In genomic region chr6:43629104-43629504, GRCh38 we compare ENCODE assay signal across 8 cellular contexts. TPM values are rescaled to one million over a fixed set of nuclear protein-coding genes. Genes with fewer than 3 reads are reported as not detected.
DNase-seq lines count a peak whose midpoint lies in the region; ATAC-seq and TF ChIP-seq lines count a peak whose summit lies in the region.

TSS of gene GTPBP2 (minus strand) at chr6:43629264. CDS start at chr6:43629162, 102 bp downstream.

- CTCF ChIA-PET in AG04450 (lab: Charles Lee), result interaction anchor here (0.7 to 1.7 kb wide), 3 partner anchors 20 to 450 kb away, joined by 3 to 5 read pairs (median 3); no protein-coding TSS in a partner anchor

- H3K9me3 ChIP-seq in AG04450 (ENCODE audit: control insufficient read depth, insufficient read depth, low read length), result no peaks in the 10 kb centered on the region; the same call in 1 of the 2 replicates

- peak within 1 kb of the TSS; percentile 84 for H3K4me3 ChIP-seq in AG04450 (ENCODE audit: low read depth, low read length)

- no peak for TF ChIP-seq CTCF in AG04450 (IDR thresholded peaks at IDR 0.05; ENCODE audit: low read depth, low read length)

- H3K27ac ChIP-seq in AG04450 (ENCODE audit: low read depth, low read length), result peak within 1 kb of the TSS; percentile 96

- DNase-seq in AG04450 (ENCODE audit: low read depth, low spot score) (peak; percentile 97), NCI-H345 (lab: John Stamatoyannopoulos, UW) (peak; percentile 99), iris pigment epithelial cell (ENCODE audit: low read depth) (peak; percentile 99)
- peak; percentile 88 to 95 (median 90) for DNase-seq in activated CD4-positive, CD25-positive, alpha-beta regulatory T cell (lab: John Stamatoyannopoulos, UW)
- peak; percentile 94 for DNase-seq in central memory CD4-positive, alpha-beta T cell
- DNase-seq in stimulated activated CD4-positive, alpha-beta T cell treated with anti-CD3 and anti-CD28 coated beads, Interleukin-12 subunit alpha, Interleukin-12 subunit beta, amount 100 ng/mL, for 48 hours (ENCODE audit: low read depth in 2 of 3, low spot score in 1 of 3), result peak; percentile 88 to 97 (median 95)

- no peaks in the 10 kb centered on the region for H3K27me3 ChIP-seq in AG04450 (ENCODE audit: control insufficient read depth, insufficient read depth, low read length)

- POLR2A ChIA-PET in AG04450 (lab: Yijun Ruan, JAX), result interaction anchor here (0.5 to 1.9 kb wide), 15 partner anchors 10 to 716 kb away, joined by 3 to 14 read pairs (median 4); partner anchors contain the start of genes HSP90AB1, POLH, POLR1C and RSPH9

- ATAC-seq in GM18909 (IDR thresholded peaks at IDR 0.05; ENCODE audit: poor library complexity, unreplicated experiment) (peak; percentile 84), HG03196 (IDR thresholded peaks at IDR 0.05; ENCODE audit: unreplicated experiment) (peak; percentile 82)

RNA-seq across cellular contexts. Expression of gene GTPBP2, which starts in this region (rescaled TPM):
- 60.8 and 72.5 TPM in 2 replicates for polyA plus RNA-seq in AG04450 (2011; rRNA removed)
- polyA minus RNA-seq in AG04450 (2011; rRNA and poly(A)+ RNA removed), result 72.9 and 93.6 TPM in 2 replicates

Comparison
In these comparisons a context has a peak if more than half of its experiments do, and no peak if none do; other contexts are left out.
1. Peak in every context shown above with its lines: DNase-seq, ATAC-seq, H3K4me3 ChIP-seq and H3K27ac ChIP-seq.